28 cellular contexts compared by ENCODE assay signal in the genomic region with DNA sequence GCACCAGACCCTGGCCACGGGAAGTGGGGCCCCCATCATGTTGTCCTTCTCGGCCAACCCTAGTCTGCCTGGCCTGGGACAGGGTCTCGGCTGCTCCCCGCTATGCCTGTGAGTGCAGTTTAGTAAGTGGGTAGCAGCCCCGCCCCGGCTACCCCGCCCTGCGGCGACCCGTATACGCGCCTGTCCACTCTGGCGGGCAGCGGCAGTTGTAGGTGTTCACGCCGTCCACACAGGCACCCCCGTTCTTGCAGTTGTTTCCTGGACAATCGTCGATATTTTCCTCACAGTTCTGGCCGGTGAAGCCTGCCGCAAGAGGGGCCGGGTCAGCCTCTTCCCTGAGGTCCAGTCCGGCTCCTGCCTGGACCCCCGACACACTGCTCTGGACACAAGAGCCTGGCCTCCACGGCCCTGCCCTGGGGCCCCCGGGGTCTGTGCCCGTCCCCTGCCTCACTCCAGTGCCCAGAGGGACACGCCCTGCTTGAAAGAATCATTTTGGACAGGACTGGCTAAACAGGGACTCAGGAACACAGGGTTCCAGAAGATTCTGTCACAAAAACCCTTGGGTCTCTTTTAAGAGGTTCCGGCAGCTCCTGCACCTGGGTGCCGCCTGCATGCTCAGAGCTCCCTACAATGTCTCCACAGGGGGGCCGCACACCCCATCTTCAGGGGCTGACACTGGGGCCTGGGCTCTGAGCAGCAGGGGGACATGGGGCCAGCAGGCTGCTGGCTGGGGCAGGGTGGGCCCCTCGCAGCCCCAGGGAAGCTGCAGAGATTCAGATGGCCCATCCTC. TPM values are rescaled to one million over a fixed set of nuclear protein-coding genes. Genes with fewer than 3 reads are reported as not detected.
DNase-seq lines count a peak whose midpoint lies in the region; ATAC-seq and TF ChIP-seq lines count a peak whose summit lies in the region.
"Had no signal": no experiment of that assay in that cellular context is flagged by ENCODE, and none has a peak within 500 bp of the region (broad histone marks: within the 10 kb centered on the region; RNA-seq: fewer than 3 reads in every experiment).

No MANE protein-coding gene starts in this region.

- TF ChIP-seq CTCF in RWPE1 (conservative IDR thresholded peaks at IDR 0.05; ENCODE audit: low read depth), result no peak
- no peak for TF ChIP-seq CTCF in lower lobe of right lung (IDR thresholded peaks at IDR 0.05)
- TF ChIP-seq CTCF in upper lobe of left lung (IDR thresholded peaks at IDR 0.05), result no peak

- DNase-seq in RWPE1 (ENCODE audit: low spot score) (no peak), lower lobe of right lung (no peak), upper lobe of left lung (peak in 1 of 2 donors; percentile 82), EL (no peak)
- DNase-seq in activated CD4-positive, alpha-beta T cell treated with anti-CD3 and anti-CD28 coated beads for 1 hour, result no peak
- DNase-seq: activated CD8-positive, alpha-beta T cell treated with anti-CD3 and anti-CD28 coated beads, Interleukin-2, amount 10 ng/mL, durations not matched to agents 7 days and 5 days; activated T-cell treated with anti-CD3 and anti-CD28 coated beads for 4 hours; aorta; CD4-positive, alpha-beta memory T cell; DMS 273 treated with DMSO at 0.1 percent for 48 hours; GOT3; mammary epithelial cell; NCI-H1105; NCI-H2029; NCI-H345; NCI-H748 treated with DMSO at 0.1 percent for 48 hours; posterior cingulate gyrus; stimulated activated CD4-positive, alpha-beta T cell treated with anti-CD3 and anti-CD28 coated beads, Interleukin-12 subunit alpha, Interleukin-12 subunit beta, amount 100 ng/mL, for 4 hours; stimulated activated CD4-positive, alpha-beta T cell treated with anti-CD3 and anti-CD28 coated beads, Interleukin-4, amount 100 ng/mL, for 24 hours; T-helper 17 cell had no signal

- WGBS in upper lobe of left lung, 2 donors, result 78 to 79% methylated on average over 25 to 31 of the region's 32 CpGs

- CTCF ChIA-PET in RWPE1 (lab: Yijun Ruan, JAX), result interaction anchor here (0.6 to 1.4 kb wide), 4 partner anchors 31 to 321 kb away, joined by 3 to 4 read pairs (median 3); no protein-coding TSS in a partner anchor

- POLR2A ChIA-PET in RWPE1 (lab: Yijun Ruan, JAX; ENCODE audit: low non-redundant PET), result no interaction called here

- ATAC-seq in lower lobe of right lung (peak; percentile 34 to 39), upper lobe of left lung (ENCODE audit: low FRiP score in 2 of 2) (peak in 1 of 2 donors; percentile 13), GM19035 (IDR thresholded peaks at IDR 0.05; ENCODE audit: unreplicated experiment) (no peak), GM19455 (IDR thresholded peaks at IDR 0.05; ENCODE audit: unreplicated experiment) (no peak)
- ATAC-seq: activated CD8-positive, alpha-beta T cell treated with anti-CD3 and anti-CD28 coated beads, Interleukin-2, amount 10 ng/mL, durations not matched to agents 7 days and 5 days; activated naive CD4-positive, alpha-beta T cell treated with anti-CD3 and anti-CD28 coated beads, Interleukin-2, amount 50 U/mL, for 72 hours; sciatic nerve; SK-N-SH treated with all-trans-retinoic acid at 6 μM for 48 hours; stimulated activated effector memory CD8-positive, alpha-beta T cell treated with anti-CD3 and anti-CD28 coated beads, Interleukin-12 subunit alpha, Interleukin-12 subunit beta, amount 100 ng/mL, for 72 hours; T-helper 17 cell had no signal

- H3K36me3 ChIP-seq in duodenal mucosa (ENCODE audit: control insufficient read depth in 1 of 2, insufficient read depth in 2 of 2, low read length in 2 of 2) (peaks cover 26 to 56% of the 10 kb centered on the region in 2 donors), lower lobe of right lung (peaks cover 76% of the 10 kb centered on the region), upper lobe of left lung (peaks cover 23 to 84% (median 65%) of the 10 kb centered on the region in 4 donors)

- H3K4me3 ChIP-seq in duodenal mucosa (ENCODE audit: low read depth in 1 of 2, low read length in 2 of 2), result peak overlapping the region in 1 of 2 donors; percentile 8
- H3K4me3 ChIP-seq in lower lobe of right lung, result peak overlapping the region; percentile 40
- peak overlapping the region in 3 of 4 donors; percentile 15 to 33 (median 31) for H3K4me3 ChIP-seq in upper lobe of left lung
- H3K4me3 ChIP-seq: cardiac muscle cell had no signal

- H3K9ac ChIP-seq in duodenal mucosa (ENCODE audit: low read depth in 1 of 2, low read length in 2 of 2), result peak overlapping the region in 1 of 2 donors; percentile 32

- H3K27me3 ChIP-seq in duodenal mucosa (ENCODE audit: control insufficient read depth in 1 of 2, insufficient read depth in 2 of 2, low read length in 2 of 2) (no peaks in the 10 kb centered on the region), lower lobe of right lung (ENCODE audit: low read depth) (no peaks in the 10 kb centered on the region), upper lobe of left lung (no peaks in the 10 kb centered on the region)
- H3K27me3 ChIP-seq: cardiac muscle cell had no signal

- intact Hi-C loops in lower lobe of right lung (cut with DNase I), result no loop called here

- peak in 1 of 4 donors; percentile 41 for TF ChIP-seq POLR2A in upper lobe of left lung (IDR thresholded peaks at IDR 0.05)

- H3K9me3 ChIP-seq in duodenal mucosa (ENCODE audit: control insufficient read depth in 1 of 2, low read length in 2 of 2), result no peaks in the 10 kb centered on the region
- no peaks in the 10 kb centered on the region for H3K9me3 ChIP-seq in lower lobe of right lung
- no peaks in the 10 kb centered on the region for H3K9me3 ChIP-seq in upper lobe of left lung

- peak in 1 of 4 donors; percentile 21 for TF ChIP-seq EP300 in upper lobe of left lung (IDR thresholded peaks at IDR 0.05)

- H3K27ac ChIP-seq in RWPE1 (peak overlapping the region; percentile 83), duodenal mucosa (ENCODE audit: low read depth, low read length) (peak overlapping the region; percentile 32), lower lobe of right lung (peak overlapping the region; percentile 71), upper lobe of left lung (peak overlapping the region; percentile 80 to 87 (median 86))
- H3K27ac ChIP-seq: cardiac muscle cell had no signal

- H3K4me1 ChIP-seq in duodenal mucosa (ENCODE audit: control insufficient read depth in 1 of 2, insufficient read depth in 2 of 2, low read length in 2 of 2) (peaks cover 46 to 54% of the 10 kb centered on the region in 2 donors), lower lobe of right lung (peaks cover 62% of the 10 kb centered on the region), upper lobe of left lung (peaks cover 47 to 80% (median 65%) of the 10 kb centered on the region in 4 donors)

RNA-seq across cellular contexts. Expression of a gene that starts 26.4 kb away (rescaled TPM):
- 91.4 TPM for total RNA-seq in lower lobe of right lung
- total RNA-seq in upper lobe of left lung, result 100 to 1,000 TPM in 4 of 6 donors, 10 to 100 TPM in 2; 49.6 to 175 (median 110) TPM

RNA-seq across cellular contexts. Expression of a gene that starts 36.6 kb away (rescaled TPM):
- 66.5 TPM for total RNA-seq in lower lobe of right lung
- total RNA-seq in upper lobe of left lung, result 10 to 100 TPM; 64.1 to 89.1 (median 72.1) TPM

Comparison
In these comparisons a context has a peak if more than half of its experiments do, and no peak if none do; other contexts are left out.
1. H3K27ac ChIP-seq: peak in every context shown above with its lines; median percentile 86 in upper lobe of left lung; 83 in RWPE1; 71 in lower lobe of right lung; 32 in duodenal mucosa.
2. ATAC-seq: peak in lower lobe of right lung (2 of 2); none in GM19035 (single experiment) and GM19455 (single experiment).